In genomic region chr9:133367778-133368177, GRCh38 we compare ENCODE assay signal across 1 cellular context.
TF ChIP-seq lines count a peak whose summit lies in the region.

No MANE protein-coding gene starts in this region.

TF ChIP-seq in GM12878, 131 proteins besides CTCF, POLR2A, EP300 and RAD21:
- TF ChIP-seq FOS (IDR thresholded peaks at IDR 0.05; ENCODE audit: borderline replicate concordance, extremely low read depth, insufficient read length): no peak
- 0 out of 2 replicates have a peak, but pooled peaks have one; percentile 32 for TF ChIP-seq POLR2AphosphoS5 (IDR thresholded peaks at IDR 0.05; ENCODE audit: low read length)
- no peak for TF ChIP-seq CHD2 (IDR thresholded peaks at IDR 0.05; ENCODE audit: borderline replicate concordance, low read depth, low read length)
- no peak for TF ChIP-seq EZH2 (IDR thresholded peaks at IDR 0.05; ENCODE audit: borderline replicate concordance, control insufficient read depth, low read depth, low read length)
